In genomic region chr5:168844566-168845296, GRCh38 we compare ENCODE assay signal across 19 cellular contexts.
"Had no signal": no experiment of that assay in that cellular context is flagged by ENCODE, and none has a peak within 500 bp of the region (broad histone marks: within the 10 kb centered on the region; RNA-seq: fewer than 3 reads in every experiment).

No MANE protein-coding gene starts in this region.

- H3K27ac Mint-ChIP-seq: activated CD4-positive, alpha-beta T cell treated with anti-CD3 and anti-CD28 coated beads, Interleukin-2, amount 10 ng/mL, durations not matched to agents 7 days and 5 days; activated naive CD4-positive, alpha-beta T cell treated with anti-CD3 and anti-CD28 coated beads, Interleukin-2, amount 10 ng/mL, durations not matched to agents 7 days and 5 days; activated T-helper 17 cell treated with anti-CD3 and anti-CD28 coated beads, Interleukin-2, amount 50 U/mL, for 72 hours; naive thymus-derived CD8-positive, alpha-beta T cell; stimulated activated effector memory CD8-positive, alpha-beta T cell treated with anti-CD3 and anti-CD28 coated beads, Interleukin-12 subunit alpha, Interleukin-12 subunit beta, amount 100 ng/mL, for 72 hours; T-helper 17 cell had no signal

- H3K36me3 Mint-ChIP-seq: activated naive CD4-positive, alpha-beta T cell treated with anti-CD3 and anti-CD28 coated beads, Interleukin-2, amount 10 ng/mL, durations not matched to agents 7 days and 5 days; naive thymus-derived CD8-positive, alpha-beta T cell; stimulated activated effector memory CD8-positive, alpha-beta T cell treated with anti-CD3 and anti-CD28 coated beads, Interleukin-12 subunit alpha, Interleukin-12 subunit beta, amount 100 ng/mL, for 72 hours had no signal

- H3K4me3 Mint-ChIP-seq: activated CD4-positive, alpha-beta T cell treated with anti-CD3 and anti-CD28 coated beads, Interleukin-2, amount 10 ng/mL, durations not matched to agents 7 days and 5 days; activated naive CD4-positive, alpha-beta T cell treated with anti-CD3 and anti-CD28 coated beads, Interleukin-2, amount 10 ng/mL, durations not matched to agents 7 days and 5 days; activated T-helper 17 cell treated with anti-CD3 and anti-CD28 coated beads, Interleukin-2, amount 50 U/mL, for 72 hours; naive thymus-derived CD8-positive, alpha-beta T cell; stimulated activated effector memory CD8-positive, alpha-beta T cell treated with anti-CD3 and anti-CD28 coated beads, Interleukin-12 subunit alpha, Interleukin-12 subunit beta, amount 100 ng/mL, for 72 hours; T-helper 17 cell had no signal

- H3K27me3 ChIP-seq: ovary, tibial artery, vagina had no signal

- DNase-seq: activated CD4-positive, alpha-beta T cell treated with anti-CD3 and anti-CD28 coated beads, Interleukin-2, amount 10 ng/mL, durations not matched to agents 7 days and 5 days; activated CD4-positive, CD25-positive, alpha-beta regulatory T cell; activated CD8-positive, alpha-beta memory T cell treated with anti-CD3 and anti-CD28 coated beads for 24 hours; activated naive CD4-positive, alpha-beta T cell treated with anti-CD3 and anti-CD28 coated beads, Interleukin-2, amount 10 ng/mL, durations not matched to agents 7 days and 5 days; central memory CD4-positive, alpha-beta T cell; effector memory CD4-positive, alpha-beta T cell; gastrocnemius medialis; kidney glomerular epithelial cell; mucosa of descending colon; naive thymus-derived CD8-positive, alpha-beta T cell; ovary; T-helper 17 cell; tibial artery had no signal

- ATAC-seq: activated T-helper 17 cell treated with anti-CD3 and anti-CD28 coated beads, Interleukin-2, amount 50 U/mL, for 72 hours; gastrocnemius medialis; mucosa of descending colon; naive thymus-derived CD8-positive, alpha-beta T cell; stimulated activated effector memory CD8-positive, alpha-beta T cell treated with anti-CD3 and anti-CD28 coated beads, Interleukin-12 subunit alpha, Interleukin-12 subunit beta, amount 100 ng/mL, for 72 hours; T-helper 17 cell had no signal

- FAIRE-seq: TTC549 had no signal

- H3K36me3 ChIP-seq: gastrocnemius medialis, ovary, vagina had no signal

- H3K4me1 Mint-ChIP-seq: activated CD4-positive, alpha-beta T cell treated with anti-CD3 and anti-CD28 coated beads, Interleukin-2, amount 10 ng/mL, durations not matched to agents 7 days and 5 days; activated naive CD4-positive, alpha-beta T cell treated with anti-CD3 and anti-CD28 coated beads, Interleukin-2, amount 10 ng/mL, durations not matched to agents 7 days and 5 days; activated T-helper 17 cell treated with anti-CD3 and anti-CD28 coated beads, Interleukin-2, amount 50 U/mL, for 72 hours; naive thymus-derived CD8-positive, alpha-beta T cell; stimulated activated effector memory CD8-positive, alpha-beta T cell treated with anti-CD3 and anti-CD28 coated beads, Interleukin-12 subunit alpha, Interleukin-12 subunit beta, amount 100 ng/mL, for 72 hours; T-helper 17 cell had no signal

- H3K4me3 ChIP-seq: gastrocnemius medialis, mucosa of descending colon, ovary, smooth muscle cell, tibial artery, vagina had no signal

- H3K27ac ChIP-seq: epithelial cell of prostate, gastrocnemius medialis, ovary, vagina had no signal

- H3K9me3 Mint-ChIP-seq: activated naive CD4-positive, alpha-beta T cell treated with anti-CD3 and anti-CD28 coated beads, Interleukin-2, amount 10 ng/mL, durations not matched to agents 7 days and 5 days; activated T-helper 17 cell treated with anti-CD3 and anti-CD28 coated beads, Interleukin-2, amount 50 U/mL, for 72 hours; naive thymus-derived CD8-positive, alpha-beta T cell; stimulated activated effector memory CD8-positive, alpha-beta T cell treated with anti-CD3 and anti-CD28 coated beads, Interleukin-12 subunit alpha, Interleukin-12 subunit beta, amount 100 ng/mL, for 72 hours had no signal

- H3K9me3 ChIP-seq: gastrocnemius medialis, mucosa of descending colon, ovary, tibial artery, vagina had no signal
